Comparison of ENCODE assay signal across 8 cellular contexts in the genomic region with DNA sequence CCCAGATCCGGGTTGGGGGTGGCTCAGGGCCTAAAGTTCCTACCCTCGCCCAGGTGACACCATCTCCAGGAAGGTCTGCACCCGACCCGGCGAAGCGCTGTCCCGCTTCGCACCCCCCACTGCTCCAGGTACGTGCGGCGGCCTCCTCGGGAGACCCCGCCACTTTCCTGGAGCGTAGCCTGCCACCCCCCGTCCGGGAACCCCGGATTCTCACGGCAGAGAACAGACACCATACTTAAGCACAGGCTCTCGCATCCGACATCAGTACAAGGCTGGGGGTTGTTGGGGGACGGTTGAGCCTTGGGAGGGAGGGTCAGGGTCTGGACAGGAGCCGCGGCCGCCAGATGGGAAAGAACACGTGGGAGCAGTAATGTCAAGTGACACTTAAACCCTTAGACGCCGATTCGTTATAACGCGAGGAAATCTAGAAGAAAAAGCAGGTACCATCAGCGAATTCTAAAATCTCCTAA. TPM values are rescaled to one million over a fixed set of nuclear protein-coding genes. Genes with fewer than 3 reads are reported as not detected.
DNase-seq lines count a peak whose midpoint lies in the region; ATAC-seq, FAIRE-seq and TF ChIP-seq lines count a peak whose summit lies in the region.

No MANE protein-coding gene starts in this region.

- peak overlapping the region; percentile 70 to 84 (median 83) for H3K4me3 ChIP-seq in HepG2 (replicated peaks in 1 of 3; ENCODE audit: insufficient read depth in 1 of 3, low read depth in 2 of 3, low read length in 3 of 3)

- H4K20me1 ChIP-seq in HepG2 (ENCODE audit: insufficient read depth, low read length), result no peaks in the 10 kb centered on the region

- no peak for FAIRE-seq in HepG2 (lab: Jason Lieb, UNC)

- H3K79me2 ChIP-seq in HepG2 (ENCODE audit: insufficient read depth, low read length), result peaks cover 44% of the 10 kb centered on the region

- BruUV-seq in HepG2 (replicated peaks; lab: Mats Ljungman, UMichigan), result no TSS peak

- H3K9ac ChIP-seq in HepG2 (ENCODE audit: insufficient read depth, low read depth, low read length), result peak overlapping the region; percentile 88

- ATAC-seq in GM18505 (IDR thresholded peaks at IDR 0.05; ENCODE audit: unreplicated experiment) (peak; percentile 44), HG02973 (IDR thresholded peaks at IDR 0.05; ENCODE audit: unreplicated experiment) (peak; percentile 26), HepG2 (peak; percentile 86)

- H3K36me3 ChIP-seq in HepG2 (replicated peaks in 1 of 2; ENCODE audit: control insufficient read depth in 1 of 2, insufficient read depth in 2 of 2, low read length in 2 of 2), result peaks cover 5 to 18% of the 10 kb centered on the region in 2 experiments; a peak in 3 of 5 replicates

- no peaks in the 10 kb centered on the region; a peak in 1 of 5 replicates for H3K27me3 ChIP-seq in HepG2 (ENCODE audit: control insufficient read depth in 1 of 2, insufficient read depth in 2 of 2, low read length in 2 of 2)

- in situ Hi-C loops in HepG2 (cut with HindIII; ENCODE audit: extremely low pct_ligation_motif_present, low pct_unique_long_range_greater_than_20kb), result no loop called here

- H2AFZ ChIP-seq in HepG2 (ENCODE audit: low read length), result peak overlapping the region; percentile 100

- WGBS in HepG2 (ENCODE audit: low lambda C conversion rate), result 1% methylated on average over 21 of the region's 31 CpGs

- TF ChIP-seq CTCF in HepG2 (CRISPR knock-in tag; IDR thresholded peaks at IDR 0.05), result no peak

- H3K4me1 ChIP-seq in HepG2 (ENCODE audit: insufficient read depth, low read length), result peaks cover 45% of the 10 kb centered on the region

- DNase-seq in NCI-H2227 treated with DMSO at 0.1 percent for 48 hours (lab: John Stamatoyannopoulos, UW) (peak; percentile 80), cerebellum (ENCODE audit: low spot score) (peak; percentile 74), HepG2 (ENCODE audit: low spot score) (peak; percentile 56), amniotic stem cell (lab: John Stamatoyannopoulos, UW) (no peak)
- peak; percentile 32 for DNase-seq in activated CD4-positive, alpha-beta T cell treated with anti-CD3 and anti-CD28 coated beads for 1 hour
- peak; percentile 30 to 33 for DNase-seq in stimulated activated CD4-positive, alpha-beta T cell treated with anti-CD3 and anti-CD28 coated beads, Interleukin-2, amount 100 ng/mL, for 48 hours

- H3K4me2 ChIP-seq in HepG2 (ENCODE audit: low read depth, low read length), result peak overlapping the region; percentile 80

- H3K9me3 ChIP-seq in HepG2 (ENCODE audit: low read length), result no peaks in the 10 kb centered on the region

- TF ChIP-seq RAD21 in HepG2 (CRISPR knock-in tag; IDR thresholded peaks at IDR 0.05), result no peak

- TF ChIP-seq POLR2A in GM18505 (IDR thresholded peaks at IDR 0.05; ENCODE audit: borderline replicate concordance, extremely low read depth, insufficient read depth, insufficient read length) (peak; percentile 60), HepG2 (IDR thresholded peaks at IDR 0.05; ENCODE audit: insufficient read depth in 1 of 2, low read depth in 2 of 2, low read length in 2 of 2) (peak in 1 of 2 experiments; percentile 68; a peak in 1 of 4 replicates)

- CTCF ChIA-PET in HepG2 (lab: Yijun Ruan, JAX; ENCODE audit: low intra/inter-chr PET ratio, low total read pairs), result no interaction called here

- peak overlapping the region; percentile 96 for H3K27ac ChIP-seq in HepG2 (ENCODE audit: extremely low read length, insufficient read depth, low read length)

- POLR2A ChIA-PET in HepG2 (lab: Yijun Ruan, JAX), result interaction anchor here (0.8 to 2.6 kb wide), 6 partner anchors 10 to 1157 kb away, joined by 3 to 19 read pairs (median 4); partner anchors contain the start of genes ARID4A, JKAMP, L3HYPDH and TOMM20L

- intact Hi-C loops in HepG2 (cut with micrococcal nuclease; ENCODE audit: unreplicated experiment), result loop anchor here (2.0 kb wide), 1 partner anchor 32 kb away; the partner anchor contains the start of gene TOMM20L

- TF ChIP-seq EP300 in HepG2 (IDR thresholded peaks at IDR 0.05; ENCODE audit: low read depth in 2 of 2, low read length in 2 of 2) (no peak), HepG2 (CRISPR knock-in tag; IDR thresholded peaks at IDR 0.05; ENCODE audit: borderline replicate concordance) (no peak)

TF ChIP-seq in HepG2, 621 proteins besides CTCF, POLR2A, EP300 and RAD21 (continues in another document):
- TF ChIP-seq ZNF747 (CRISPR knock-in tag; IDR thresholded peaks at IDR 0.05; ENCODE audit: borderline replicate concordance), result peak; percentile 47; the same call in 1 of the 2 replicates

RNA-seq across cellular contexts. Expression of gene TIMM9, which starts 0.5 kb away (rescaled TPM):
- total RNA-seq in cerebellum (20.1 TPM), HepG2 (2016; rRNA removed; fragmentation: Illumina TruSeq; extraction: Trizol) (42.5 and 58.2 TPM in 2 replicates)
- 62.3 and 64.8 TPM in 2 replicates for total RNA-seq in HepG2 (2016; cell fraction: cytosol; rRNA removed; fragmentation: Illumina TruSeq; extraction: Trizol; ENCODE audit: low read depth)
- 50.4 and 66.6 TPM in 2 replicates for total RNA-seq in HepG2 (2016; cell fraction: insoluble cytoplasmic fraction; rRNA removed; fragmentation: Illumina TruSeq; extraction: Trizol)
- 69.8 and 70.5 TPM in 2 replicates for total RNA-seq in HepG2 (2016; cell fraction: membrane; rRNA removed; fragmentation: Illumina TruSeq; extraction: Trizol)
- total RNA-seq in HepG2 (2016; cell fraction: nucleus; rRNA removed; fragmentation: Illumina TruSeq; extraction: Trizol), result 15.9 and 19.8 TPM in 2 replicates
- polyA plus RNA-seq in HepG2 (2011; rRNA removed), result 24.4 and 30.5 TPM in 2 replicates
- 32.7 and 60.6 TPM in 2 replicates for polyA plus RNA-seq in HepG2 (2011; cell fraction: cytosol; rRNA removed)
- polyA plus RNA-seq in HepG2 (2011; cell fraction: nucleus; rRNA removed), result 8.1 and 13.9 TPM in 2 replicates
- polyA plus RNA-seq in HepG2 (2012), result 126 and 136 TPM in 2 replicates
- polyA plus RNA-seq in HepG2 (2016; cell fraction: cytosol; fragmentation: Illumina TruSeq; extraction: Trizol; ENCODE audit: low read depth), result 62.8 and 79.8 TPM in 2 replicates
- 106 and 111 TPM in 2 replicates for polyA plus RNA-seq in HepG2 (2016; cell fraction: insoluble cytoplasmic fraction; fragmentation: Illumina TruSeq; extraction: Trizol; ENCODE audit: low read depth)
- 86.4 and 100 TPM in 2 replicates for polyA plus RNA-seq in HepG2 (2016; cell fraction: membrane; fragmentation: Illumina TruSeq; extraction: Trizol; ENCODE audit: low read depth)
- polyA plus RNA-seq in HepG2 (2016; cell fraction: nucleus; fragmentation: Illumina TruSeq; extraction: Trizol; ENCODE audit: insufficient read depth, low read depth), result 48.4 and 55.3 TPM in 2 replicates
- polyA minus RNA-seq in HepG2 (2011; rRNA and poly(A)+ RNA removed; ENCODE audit: low replicate concordance), result 9.7 and 18.3 TPM in 2 replicates
- 22.8 and 35.7 TPM in 2 replicates for polyA minus RNA-seq in HepG2 (2011; cell fraction: cytosol; rRNA and poly(A)+ RNA removed)
- 9.0 and 15.0 TPM in 2 replicates for polyA minus RNA-seq in HepG2 (2011; cell fraction: nucleus; rRNA and poly(A)+ RNA removed)

RNA-seq across cellular contexts. Expression of gene KIAA0586, which starts 0.7 kb away (rescaled TPM):
- total RNA-seq in cerebellum (27.5 TPM), HepG2 (2016; rRNA removed; fragmentation: Illumina TruSeq; extraction: Trizol) (25.2 and 37.6 TPM in 2 replicates)
- 4.2 and 5.4 TPM in 2 replicates for total RNA-seq in HepG2 (2016; cell fraction: cytosol; rRNA removed; fragmentation: Illumina TruSeq; extraction: Trizol; ENCODE audit: low read depth)
- 26.5 and 35.3 TPM in 2 replicates for total RNA-seq in HepG2 (2016; cell fraction: insoluble cytoplasmic fraction; rRNA removed; fragmentation: Illumina TruSeq; extraction: Trizol)
- total RNA-seq in HepG2 (2016; cell fraction: membrane; rRNA removed; fragmentation: Illumina TruSeq; extraction: Trizol), result 10.7 and 11.8 TPM in 2 replicates
- 28.1 and 44.6 TPM in 2 replicates for total RNA-seq in HepG2 (2016; cell fraction: nucleus; rRNA removed; fragmentation: Illumina TruSeq; extraction: Trizol)
- 10.1 and 12.6 TPM in 2 replicates for polyA plus RNA-seq in HepG2 (2011; rRNA removed)
- 5.6 and 6.7 TPM in 2 replicates for polyA plus RNA-seq in HepG2 (2011; cell fraction: cytosol; rRNA removed)
- 6.7 and 7.4 TPM in 2 replicates for polyA plus RNA-seq in HepG2 (2011; cell fraction: nucleus; rRNA removed)
- polyA plus RNA-seq in HepG2 (2012), result 7.2 and 9.9 TPM in 2 replicates
- polyA plus RNA-seq in HepG2 (2016; cell fraction: cytosol; fragmentation: Illumina TruSeq; extraction: Trizol; ENCODE audit: low read depth), result 1.4 and 1.6 TPM in 2 replicates
- polyA plus RNA-seq in HepG2 (2016; cell fraction: insoluble cytoplasmic fraction; fragmentation: Illumina TruSeq; extraction: Trizol; ENCODE audit: low read depth), result 16.9 and 17.3 TPM in 2 replicates
- polyA plus RNA-seq in HepG2 (2016; cell fraction: membrane; fragmentation: Illumina TruSeq; extraction: Trizol; ENCODE audit: low read depth), result 2.3 and 2.9 TPM in 2 replicates
- polyA plus RNA-seq in HepG2 (2016; cell fraction: nucleus; fragmentation: Illumina TruSeq; extraction: Trizol; ENCODE audit: insufficient read depth, low read depth), result 16.4 and 20.5 TPM in 2 replicates
- polyA minus RNA-seq in HepG2 (2011; rRNA and poly(A)+ RNA removed; ENCODE audit: low replicate concordance), result 18.3 and 31.2 TPM in 2 replicates
- polyA minus RNA-seq in HepG2 (2011; cell fraction: cytosol; rRNA and poly(A)+ RNA removed), result 13.4 and 19.8 TPM in 2 replicates
- 55.9 and 64.5 TPM in 2 replicates for polyA minus RNA-seq in HepG2 (2011; cell fraction: nucleus; rRNA and poly(A)+ RNA removed)

RNA-seq across cellular contexts. Expression of gene TOMM20L, which starts 31.1 kb away (rescaled TPM):
- total RNA-seq in cerebellum, result not detected
- 0.46 TPM in 1 of 2 replicates, not detected in the other for total RNA-seq in HepG2 (2016; rRNA removed; fragmentation: Illumina TruSeq; extraction: Trizol)
- total RNA-seq in HepG2 (2016; cell fraction: cytosol; rRNA removed; fragmentation: Illumina TruSeq; extraction: Trizol; ENCODE audit: low read depth), result 0.51 TPM in 1 of 2 replicates, not detected in the other
- total RNA-seq in HepG2 (2016; cell fraction: insoluble cytoplasmic fraction; rRNA removed; fragmentation: Illumina TruSeq; extraction: Trizol), result not detected in 2 replicates
- not detected in 2 replicates for total RNA-seq in HepG2 (2016; cell fraction: membrane; rRNA removed; fragmentation: Illumina TruSeq; extraction: Trizol)
- not detected in 2 replicates for total RNA-seq in HepG2 (2016; cell fraction: nucleus; rRNA removed; fragmentation: Illumina TruSeq; extraction: Trizol)
- not detected in 2 replicates for polyA plus RNA-seq in HepG2 (2011; rRNA removed)
- not detected in 2 replicates for polyA plus RNA-seq in HepG2 (2011; cell fraction: cytosol; rRNA removed)
- not detected in 2 replicates for polyA plus RNA-seq in HepG2 (2011; cell fraction: nucleus; rRNA removed)
- polyA plus RNA-seq in HepG2 (2012), result 0.32 TPM in 1 of 2 replicates, not detected in the other
- polyA plus RNA-seq in HepG2 (2016; cell fraction: cytosol; fragmentation: Illumina TruSeq; extraction: Trizol; ENCODE audit: low read depth), result 0.59 and 0.78 TPM in 2 replicates
- 0.50 TPM in 1 of 2 replicates, not detected in the other for polyA plus RNA-seq in HepG2 (2016; cell fraction: insoluble cytoplasmic fraction; fragmentation: Illumina TruSeq; extraction: Trizol; ENCODE audit: low read depth)
- polyA plus RNA-seq in HepG2 (2016; cell fraction: membrane; fragmentation: Illumina TruSeq; extraction: Trizol; ENCODE audit: low read depth), result 0.35 TPM in 1 of 2 replicates, not detected in the other
- polyA plus RNA-seq in HepG2 (2016; cell fraction: nucleus; fragmentation: Illumina TruSeq; extraction: Trizol; ENCODE audit: insufficient read depth, low read depth), result not detected in 2 replicates
- not detected in 2 replicates for polyA minus RNA-seq in HepG2 (2011; rRNA and poly(A)+ RNA removed; ENCODE audit: low replicate concordance)
- not detected in 2 replicates for polyA minus RNA-seq in HepG2 (2011; cell fraction: cytosol; rRNA and poly(A)+ RNA removed)
- polyA minus RNA-seq in HepG2 (2011; cell fraction: nucleus; rRNA and poly(A)+ RNA removed), result not detected in 2 replicates

Comparison
In these comparisons a context has a peak if more than half of its experiments do, and no peak if none do; other contexts are left out.
1. ATAC-seq: peak in every context shown above with its lines; median percentile 86 in HepG2; 44 in GM18505; 26 in HG02973.